Comparison of ENCODE assay signal across 15 cellular contexts in genomic region chr4:3335982-3336381, GRCh38. TPM values are rescaled to one million over a fixed set of nuclear protein-coding genes. Genes with fewer than 3 reads are reported as not detected.
DNase-seq lines count a peak whose midpoint lies in the region; ATAC-seq and TF ChIP-seq lines count a peak whose summit lies in the region.
"Had no signal": no experiment of that assay in that cellular context is flagged by ENCODE, and none has a peak within 500 bp of the region (broad histone marks: within the 10 kb centered on the region; RNA-seq: fewer than 3 reads in every experiment).

No MANE protein-coding gene starts in this region.

- H3K36me3 ChIP-seq in BLaER1 = peaks cover 36% of the 10 kb centered on the region
- no peaks in the 10 kb centered on the region for H3K36me3 ChIP-seq in Peyer's patch
- H3K36me3 ChIP-seq: HAP-1 had no signal

- in situ Hi-C loops in ACHN (cut with HindIII; ENCODE audit: low pct_ligation_motif_present, low pct_unique_long_range_greater_than_20kb, low sequenced_read_pairs) = no loop called here

- no peak overlapping the region for H3K27ac Mint-ChIP-seq in activated CD8-positive, alpha-beta memory T cell treated with anti-CD3 and anti-CD28 coated beads, Interleukin-2, amount 10 ng/mL, durations not matched to agents 7 days and 5 days
- peak overlapping the region in 3 of 5 experiments; percentile 5 to 35 (median 30) for H3K27ac Mint-ChIP-seq in brain
- H3K27ac Mint-ChIP-seq in stimulated activated naive B cell treated with anti-CD40 and anti-IgM and Interleukin-4, amounts not matched to agents 10 μg/mL and 1 μg/mL and 100 μg/mL, for 72 hours = peak overlapping the region; percentile 43
- H3K27ac Mint-ChIP-seq: B cell; CD4-positive, alpha-beta T cell had no signal

- H3K4me1 Mint-ChIP-seq in activated CD8-positive, alpha-beta memory T cell treated with anti-CD3 and anti-CD28 coated beads, Interleukin-2, amount 10 ng/mL, durations not matched to agents 7 days and 5 days = peaks cover 3% of the 10 kb centered on the region
- H3K4me1 Mint-ChIP-seq in brain = peaks cover 47% of the 10 kb centered on the region
- H3K4me1 Mint-ChIP-seq in stimulated activated naive B cell treated with anti-CD40 and anti-IgM and Interleukin-4, amounts not matched to agents 10 μg/mL and 1 μg/mL and 100 μg/mL, for 72 hours = peaks cover 3 to 6% of the 10 kb centered on the region in 2 donors

- no peaks in the 10 kb centered on the region for H3K27me3 ChIP-seq in BLaER1
- H3K27me3 ChIP-seq in Peyer's patch = no peaks in the 10 kb centered on the region

- H3K27ac ChIP-seq in BLaER1 (peak overlapping the region; percentile 65), Peyer's patch (no peak overlapping the region)
- H3K27ac ChIP-seq: C4-2B, GM23248 had no signal

- peaks cover 100% of the 10 kb centered on the region for H4K20me1 ChIP-seq in BLaER1

- peak overlapping the region; percentile 84 for H3K4me2 ChIP-seq in BLaER1

- H3K9me3 ChIP-seq in BLaER1 = no peaks in the 10 kb centered on the region
- H3K9me3 ChIP-seq in Peyer's patch = no peaks in the 10 kb centered on the region
- H3K9me3 ChIP-seq: Caco-2, HAP-1 had no signal

- H3K4me1 ChIP-seq in BLaER1 = peaks cover 89% of the 10 kb centered on the region
- H3K4me1 ChIP-seq in Peyer's patch = no peaks in the 10 kb centered on the region
- H3K4me1 ChIP-seq: Caco-2, HAP-1 had no signal

- DNase-seq in activated CD8-positive, alpha-beta memory T cell treated with anti-CD3 and anti-CD28 coated beads for 24 hours = peak; percentile 21
- no peak for DNase-seq in activated CD8-positive, alpha-beta memory T cell treated with anti-CD3 and anti-CD28 coated beads, Interleukin-2, amount 10 ng/mL, durations not matched to agents 7 days and 5 days
- DNase-seq in stimulated activated naive B cell treated with anti-CD40 and anti-IgM and Interleukin-4, amounts not matched to agents 10 μg/mL and 1 μg/mL and 100 μg/mL, for 72 hours = no peak
- DNase-seq in ACHN (no peak), Peyer's patch (no peak)
- DNase-seq: 8988T; Caco-2; CD4-positive, alpha-beta T cell; GDM1; GM23248 had no signal

- H3K4me3 Mint-ChIP-seq in activated CD8-positive, alpha-beta memory T cell treated with anti-CD3 and anti-CD28 coated beads, Interleukin-2, amount 10 ng/mL, durations not matched to agents 7 days and 5 days = no peak overlapping the region
- H3K4me3 Mint-ChIP-seq in brain = peak overlapping the region in 1 of 5 experiments; percentile 0
- no peak overlapping the region for H3K4me3 Mint-ChIP-seq in stimulated activated naive B cell treated with anti-CD40 and anti-IgM and Interleukin-4, amounts not matched to agents 10 μg/mL and 1 μg/mL and 100 μg/mL, for 72 hours
- H3K4me3 Mint-ChIP-seq: B cell; CD4-positive, alpha-beta T cell had no signal

- no peaks in the 10 kb centered on the region for H3K9me3 Mint-ChIP-seq in activated CD8-positive, alpha-beta memory T cell treated with anti-CD3 and anti-CD28 coated beads, Interleukin-2, amount 10 ng/mL, durations not matched to agents 7 days and 5 days (ENCODE audit: low read depth)
- peaks cover 4 to 34% (median 8%) of the 10 kb centered on the region in 5 experiments for H3K9me3 Mint-ChIP-seq in brain
- no peaks in the 10 kb centered on the region for H3K9me3 Mint-ChIP-seq in stimulated activated naive B cell treated with anti-CD40 and anti-IgM and Interleukin-4, amounts not matched to agents 10 μg/mL and 1 μg/mL and 100 μg/mL, for 72 hours
- H3K9me3 Mint-ChIP-seq: CD4-positive, alpha-beta T cell had no signal

- H3K9ac ChIP-seq in BLaER1 = peak overlapping the region; percentile 56; the same call in 1 of the 2 replicates
- H3K9ac ChIP-seq: GM23248 had no signal

- no peak for ATAC-seq in activated CD8-positive, alpha-beta memory T cell treated with anti-CD3 and anti-CD28 coated beads, Interleukin-2, amount 10 ng/mL, durations not matched to agents 7 days and 5 days
- no peak for ATAC-seq in stimulated activated naive B cell treated with anti-CD40 and anti-IgM and Interleukin-4, amounts not matched to agents 10 μg/mL and 1 μg/mL and 100 μg/mL, for 72 hours (replicated peaks)

- TF ChIP-seq CTCF in brain (conservative IDR thresholded peaks at IDR 0.05) = no peak
- TF ChIP-seq CTCF in Peyer's patch (IDR thresholded peaks at IDR 0.05) = no peak

- peaks cover 4% of the 10 kb centered on the region for H3K27me3 Mint-ChIP-seq in activated CD8-positive, alpha-beta memory T cell treated with anti-CD3 and anti-CD28 coated beads, Interleukin-2, amount 10 ng/mL, durations not matched to agents 7 days and 5 days
- H3K27me3 Mint-ChIP-seq in brain = no peaks in the 10 kb centered on the region
- H3K27me3 Mint-ChIP-seq in stimulated activated naive B cell treated with anti-CD40 and anti-IgM and Interleukin-4, amounts not matched to agents 10 μg/mL and 1 μg/mL and 100 μg/mL, for 72 hours = peaks cover 0 to 9% of the 10 kb centered on the region in 2 donors
- H3K27me3 Mint-ChIP-seq: B cell; CD4-positive, alpha-beta T cell had no signal

- H3K4me3 ChIP-seq in BLaER1 (no peak overlapping the region), Peyer's patch (no peak overlapping the region)
- H3K4me3 ChIP-seq: GM23248, HAP-1 had no signal

- no peaks in the 10 kb centered on the region for H3K36me3 Mint-ChIP-seq in activated CD8-positive, alpha-beta memory T cell treated with anti-CD3 and anti-CD28 coated beads, Interleukin-2, amount 10 ng/mL, durations not matched to agents 7 days and 5 days
- peaks cover 46% of the 10 kb centered on the region for H3K36me3 Mint-ChIP-seq in brain
- no peaks in the 10 kb centered on the region for H3K36me3 Mint-ChIP-seq in stimulated activated naive B cell treated with anti-CD40 and anti-IgM and Interleukin-4, amounts not matched to agents 10 μg/mL and 1 μg/mL and 100 μg/mL, for 72 hours

- CTCF ChIA-PET in activated CD8-positive, alpha-beta memory T cell treated with anti-CD3 and anti-CD28 coated beads, Interleukin-2, amount 10 ng/mL, durations not matched to agents 7 days and 5 days (lab: Charles Lee) = no interaction called here

- no peak for TF ChIP-seq POLR2A in Peyer's patch (IDR thresholded peaks at IDR 0.05)

RNA-seq across cellular contexts. Expression of gene RGS12, which starts 43.2 kb away (rescaled TPM):
- total RNA-seq in activated CD8-positive, alpha-beta memory T cell treated with anti-CD3 and anti-CD28 coated beads, Interleukin-2, amount 10 ng/mL, durations not matched to agents 7 days and 5 days = 1 to 10 TPM; 2.1 to 5.0 TPM
- 59.4 TPM for polyA plus RNA-seq in brain (ENCODE audit: insufficient read depth, low read depth, low replicate concordance)
- total RNA-seq in Peyer's patch = 10 to 100 TPM; 24.3 to 36.5 (median 35.3) TPM

Comparison
In these comparisons a context has a peak if more than half of its experiments do, and no peak if none do; other contexts are left out.
1. RNA of gene RGS12, which starts 43.2 kb away (total RNA-seq): 24.3 to 36.5 TPM in Peyer's patch; 2.1 to 5.0 TPM in activated CD8-positive, alpha-beta memory T cell treated with anti-CD3 and anti-CD28 coated beads, Interleukin-2, amount 10 ng/mL, durations not matched to agents 7 days and 5 days; every median in the first group is over 4 times any median in the second.